ENCODE assay signal across 19 cellular contexts in genomic region chr3:108500728-108501127, GRCh38. TPM values are rescaled to one million over a fixed set of nuclear protein-coding genes. Genes with fewer than 3 reads are reported as not detected.
DNase-seq lines count a peak whose midpoint lies in the region; ATAC-seq and TF ChIP-seq lines count a peak whose summit lies in the region.
"Had no signal": no experiment of that assay in that cellular context is flagged by ENCODE, and none has a peak within 500 bp of the region (broad histone marks: within the 10 kb centered on the region; RNA-seq: fewer than 3 reads in every experiment).

No MANE protein-coding gene starts in this region.

- no peaks in the 10 kb centered on the region for H3K9me3 ChIP-seq in breast epithelium
- no peaks in the 10 kb centered on the region for H3K9me3 ChIP-seq in PC-3 (ENCODE audit: low read length)
- no peaks in the 10 kb centered on the region for H3K9me3 ChIP-seq in osteoblast (ENCODE audit: low read depth, low read length)

- H3K9me3 Mint-ChIP-seq in MCF 10A (ENCODE audit: unreplicated experiment): no peaks in the 10 kb centered on the region
- H3K9me3 Mint-ChIP-seq: H9 had no signal

- no peak overlapping the region for H3K9ac ChIP-seq in PC-3 (ENCODE audit: low read length)

- intact Hi-C loops in MCF 10A (cut with micrococcal nuclease): no loop called here
- intact Hi-C loops in breast epithelium (cut with DNase I; ENCODE audit: low total_unique reads): no loop called here
- intact Hi-C loops in PC-3 (cut with micrococcal nuclease): no loop called here

- no peak for TF ChIP-seq POLR2A in breast epithelium (IDR thresholded peaks at IDR 0.05)

- H2AFZ ChIP-seq in PC-3 (ENCODE audit: low read length): no peak overlapping the region
- H2AFZ ChIP-seq in osteoblast (ENCODE audit: low read length): no peak overlapping the region

- H3F3A ChIP-seq in PC-3 (ENCODE audit: low read length, unreplicated experiment): no peaks in the 10 kb centered on the region

- POLR2A ChIA-PET in MCF 10A (lab: Yijun Ruan, JAX): interaction anchor here (0.6 kb wide), 1 partner anchor 14 kb away, joined by 3 read pairs; no protein-coding TSS in a partner anchor
- POLR2A ChIA-PET in PC-3 (lab: Charles Lee; ENCODE audit: unreplicated experiment): no interaction called here

- DNase-seq in MCF 10A (ENCODE audit: unreplicated experiment) (peak; percentile 6), breast epithelium (ENCODE audit: low spot score in 2 of 2) (no peak), PC-3 (peak; percentile 28), epithelial cell of esophagus (ENCODE audit: low read depth) (peak; percentile 22), osteoblast (ENCODE audit: insufficient read length, low spot score, missing footprints) (no peak), substantia nigra (lab: John Stamatoyannopoulos, UW) (no peak)
- DNase-seq: 8988T, C1 segment of cervical spinal cord, DND-41, H9, NCI-H1048, NCI-H1436 treated with DMSO at 0.1 percent for 48 hours, NCI-H2029 treated with DMSO at 0.1 percent for 48 hours, NCI-H82, SHP77 had no signal

- H3K27me3 ChIP-seq in breast epithelium: no peaks in the 10 kb centered on the region
- H3K27me3 ChIP-seq in PC-3 (ENCODE audit: low read length): no peaks in the 10 kb centered on the region
- peaks cover 8% of the 10 kb centered on the region for H3K27me3 ChIP-seq in osteoblast (ENCODE audit: insufficient read depth, low read length)

- H3K4me3 Mint-ChIP-seq in MCF 10A (ENCODE audit: unreplicated experiment): no peak overlapping the region
- H3K4me3 Mint-ChIP-seq: H9 had no signal

- no peak overlapping the region for H3K4me3 ChIP-seq in breast epithelium
- H3K4me3 ChIP-seq in PC-3 (ENCODE audit: low read length): no peak overlapping the region
- no peak overlapping the region for H3K4me3 ChIP-seq in epithelial cell of esophagus (ENCODE audit: low read length)
- no peak overlapping the region for H3K4me3 ChIP-seq in osteoblast (ENCODE audit: insufficient read depth, low read length)
- H3K4me3 ChIP-seq: K562 had no signal

- no peak overlapping the region for H3K27ac Mint-ChIP-seq in MCF 10A (ENCODE audit: low read depth, unreplicated experiment)

- no peak overlapping the region for H3K4me2 ChIP-seq in PC-3 (ENCODE audit: low read length)
- H3K4me2 ChIP-seq in osteoblast (ENCODE audit: insufficient read depth, low read length): no peak overlapping the region

- CTCF ChIA-PET in MCF 10A (lab: Yijun Ruan, JAX) (interaction anchor here (0.7 to 1.9 kb wide), 3 partner anchors 14 to 58 kb away, joined by 4 to 18 read pairs (median 5); no protein-coding TSS in a partner anchor), PC-3 (lab: Charles Lee) (no interaction called here)

- H3K27me3 Mint-ChIP-seq in MCF 10A (ENCODE audit: insufficient read depth, unreplicated experiment): no peaks in the 10 kb centered on the region

- no peaks in the 10 kb centered on the region for H3K79me2 ChIP-seq in PC-3 (ENCODE audit: low read length)
- H3K79me2 ChIP-seq in osteoblast (ENCODE audit: insufficient read depth, low read length): no peaks in the 10 kb centered on the region

- no peaks in the 10 kb centered on the region for H3K9me2 ChIP-seq in PC-3 (replicated peaks; ENCODE audit: low read length)

- H3K4me1 ChIP-seq in breast epithelium (no peaks in the 10 kb centered on the region), PC-3 (ENCODE audit: insufficient read depth, low read length) (no peaks in the 10 kb centered on the region), osteoblast (ENCODE audit: insufficient read depth, low read length) (no peaks in the 10 kb centered on the region)

- no TSS peak for BruUV-seq in MCF 10A (replicated peaks; lab: Mats Ljungman, UMichigan)
- BruUV-seq in PC-3 (replicated peaks; lab: Mats Ljungman, UMichigan): no TSS peak

- TF ChIP-seq CTCF in MCF 10A (IDR thresholded peaks at IDR 0.05; ENCODE audit: unreplicated experiment): no peak
- no peak for TF ChIP-seq CTCF in breast epithelium (IDR thresholded peaks at IDR 0.05)
- no peak; the same call in 1 of the 2 replicates for TF ChIP-seq CTCF in PC-3 (conservative IDR thresholded peaks at IDR 0.05; ENCODE audit: low read depth, low read length)
- TF ChIP-seq CTCF in epithelial cell of esophagus (IDR thresholded peaks at IDR 0.05; ENCODE audit: insufficient read depth, low read depth, low read length, missing control alignments): no peak
- peak; percentile 17 for TF ChIP-seq CTCF in osteoblast (IDR thresholded peaks at IDR 0.05; ENCODE audit: extremely low read depth, low read depth, low read length)

- H3K36me3 Mint-ChIP-seq in MCF 10A (ENCODE audit: insufficient read depth, unreplicated experiment): no peaks in the 10 kb centered on the region

- H3K36me3 ChIP-seq in breast epithelium (no peaks in the 10 kb centered on the region), PC-3 (ENCODE audit: low read depth, low read length) (no peaks in the 10 kb centered on the region), osteoblast (ENCODE audit: insufficient read depth, low read length) (no peaks in the 10 kb centered on the region)

- H4K20me1 ChIP-seq in PC-3 (ENCODE audit: low read length): no peaks in the 10 kb centered on the region
- H4K20me1 ChIP-seq in osteoblast (ENCODE audit: insufficient read depth, low read length): no peaks in the 10 kb centered on the region

- peak; percentile 37 for ATAC-seq in PC-3
- ATAC-seq in GM18517 (IDR thresholded peaks at IDR 0.05; ENCODE audit: unreplicated experiment): no peak
- ATAC-seq in HG02763 (IDR thresholded peaks at IDR 0.05; ENCODE audit: unreplicated experiment): no peak
- ATAC-seq: K562, Panc1 had no signal

- no peaks in the 10 kb centered on the region for H3K4me1 Mint-ChIP-seq in MCF 10A (ENCODE audit: insufficient read depth, unreplicated experiment)
- H3K4me1 Mint-ChIP-seq: H9 had no signal

- H3K27ac ChIP-seq in breast epithelium: no peak overlapping the region
- no peak overlapping the region for H3K27ac ChIP-seq in PC-3 (ENCODE audit: low read length)
- no peak overlapping the region for H3K27ac ChIP-seq in osteoblast (ENCODE audit: low read depth, low read length)
- no peak overlapping the region for H3K27ac ChIP-seq in substantia nigra (ENCODE audit: low read depth, low read length, poor library complexity, severe bottlenecking)

RNA-seq across cellular contexts. Expression of gene MYH15, which starts 9.7 kb away (rescaled TPM):
- total RNA-seq in MCF 10A (2022) (0.19 and 0.25 TPM in 2 replicates), breast epithelium (not detected), PC-3 (2014; rRNA removed) (2.4 and 2.8 TPM in 2 replicates), osteoblast (0.36 and 0.59 TPM in 2 replicates)

Comparison
In these comparisons a context has a peak if more than half of its experiments do, and no peak if none do; other contexts are left out.
1. DNase-seq: peak in MCF 10A (single experiment), PC-3 (single experiment) and epithelial cell of esophagus (single experiment); none in breast epithelium (0 of 2), osteoblast (single experiment) and substantia nigra (0 of 49).